4 cellular contexts compared by ENCODE assay signal in genomic region chr17:21696227-21696626, GRCh38. TPM values are rescaled to one million over a fixed set of nuclear protein-coding genes. Genes with fewer than 3 reads are reported as not detected.
"Had no signal": no experiment of that assay in that cellular context is flagged by ENCODE, and none has a peak within 500 bp of the region (broad histone marks: within the 10 kb centered on the region; RNA-seq: fewer than 3 reads in every experiment).

No MANE protein-coding gene starts in this region.

RNA-seq across cellular contexts. Expression of gene KCNJ18, which starts 3.9 kb away (rescaled TPM):
- total RNA-seq: LHCN-M2, M059J, MCF 10A, NCI-H460 had no signal
